In genomic region chr16:5175263-5175662, GRCh38 we compare ENCODE assay signal across 15 cellular contexts.
A peak's percentile ranks its signal among the peaks of the same experiment; 100 is the strongest.
DNase-seq lines count a peak whose midpoint lies in the region; ATAC-seq and TF ChIP-seq lines count a peak whose summit lies in the region.
"Had no signal": no experiment of that assay in that cellular context is flagged by ENCODE, and none has a peak within 500 bp of the region (broad histone marks: within the 10 kb centered on the region; RNA-seq: fewer than 3 reads in every experiment).

No MANE protein-coding gene starts in this region.

- H3K4me3 ChIP-seq in MG63 (no peak overlapping the region), dorsolateral prefrontal cortex (no peak overlapping the region), heart right ventricle (no peak overlapping the region)
- H3K4me3 ChIP-seq: K562, SK-N-MC had no signal

- H3K9me3 ChIP-seq in MG63 (peaks cover 9% of the 10 kb centered on the region; the same call in 1 of the 2 replicates), heart right ventricle (peaks cover 0 to 39% (median 0%) of the 10 kb centered on the region in 11 donors)

- H3K4me1 ChIP-seq in heart right ventricle: no peaks in the 10 kb centered on the region

- 60 to 62% methylated on average over 5 of the region's 5 CpGs for WGBS in heart right ventricle, 2 donors

- DNase-seq in Ammon's horn (ENCODE audit: low spot score) (peak; percentile 47), MG63 (peak; percentile 88), dorsolateral prefrontal cortex (peak; percentile 5 to 71 (median 56)), posterior cingulate gyrus (peak in 9 of 10 donors; percentile 21 to 93 (median 61)), GF-D8 (lab: John Stamatoyannopoulos, UW) (no peak), heart right ventricle (no peak)
- DNase-seq: CD8-positive, alpha-beta memory T cell; EL; NCI-H1048; NCI-H1930; NCI-H524 treated with DMSO at 0.1 percent for 48 hours had no signal

- TF ChIP-seq CTCF in dorsolateral prefrontal cortex (IDR thresholded peaks at IDR 0.05 in 54 of 56, conservative IDR thresholded peaks at IDR 0.05 in 2 of 56; ENCODE audit: low read depth in 1 of 56, partially characterized antibody in 56 of 56) (no peak), heart right ventricle (IDR thresholded peaks at IDR 0.05) (no peak)

- H3K27ac ChIP-seq in dorsolateral prefrontal cortex (peak overlapping the region in 1 of 59 donors; percentile 7), heart right ventricle (no peak overlapping the region)
- H3K27ac ChIP-seq: HL-60, SK-N-MC had no signal

- H3K36me3 ChIP-seq in MG63: no peaks in the 10 kb centered on the region
- H3K36me3 ChIP-seq in heart right ventricle: no peaks in the 10 kb centered on the region

- H3K27me3 ChIP-seq in MG63 (no peaks in the 10 kb centered on the region), dorsolateral prefrontal cortex (peaks cover 0 to 3% (median 0%) of the 10 kb centered on the region in 45 donors), heart right ventricle (peaks cover 0 to 15% (median 0%) of the 10 kb centered on the region in 7 donors)

- intact Hi-C loops in dorsolateral prefrontal cortex (cut with DNase I) (no loop called here), posterior cingulate gyrus (cut with DNase I) (no loop called here), heart right ventricle (cut with DNase I) (loop anchor here in 1 of 10 donors (5.0 kb wide), 1 partner anchor 52 kb away; no protein-coding TSS in a partner anchor)

- no peak for ATAC-seq in heart right ventricle
- ATAC-seq in GM19023 (IDR thresholded peaks at IDR 0.05; ENCODE audit: unreplicated experiment): no peak
- ATAC-seq: K562 had no signal

Comparison
In these comparisons a context has a peak if more than half of its experiments do, and no peak if none do; other contexts are left out.
1. DNase-seq: peak in Ammon's horn (single experiment), MG63 (single experiment), dorsolateral prefrontal cortex (10 of 10) and posterior cingulate gyrus (9 of 10); none in GF-D8 (single experiment) and heart right ventricle (0 of 2).